Comparison of ENCODE assay signal across 7 cellular contexts in the genomic region with DNA sequence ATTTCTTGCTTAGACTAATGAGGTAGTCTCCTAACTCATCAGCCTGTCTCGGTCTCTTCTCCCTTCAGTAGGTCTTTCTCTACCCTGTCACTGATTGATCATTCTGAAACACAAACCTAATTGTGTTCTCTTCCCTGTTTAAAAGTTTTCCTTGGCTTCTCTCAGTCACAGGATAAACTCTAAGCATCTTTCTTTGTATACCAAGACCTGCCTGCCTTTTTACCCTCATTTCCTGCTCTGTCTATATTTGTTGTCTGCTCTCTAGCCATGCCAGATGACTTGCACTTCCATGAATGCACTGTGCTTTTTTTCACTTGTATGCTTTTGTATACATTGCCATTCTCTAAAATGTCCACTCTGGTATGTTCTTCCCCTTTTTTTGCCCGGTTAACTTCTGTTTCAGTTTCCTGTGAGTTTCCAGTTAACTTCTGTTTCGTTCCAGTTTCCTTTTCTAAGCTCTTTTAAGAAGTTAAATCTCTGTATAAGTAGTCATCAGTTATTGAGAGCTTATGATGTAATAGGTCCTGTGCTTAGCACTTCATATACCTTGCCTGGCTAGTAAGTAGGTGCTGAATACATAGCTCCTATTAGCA. TPM values are rescaled to one million over a fixed set of nuclear protein-coding genes. Genes with fewer than 3 reads are reported as not detected.
DNase-seq lines count a peak whose midpoint lies in the region; ATAC-seq and TF ChIP-seq lines count a peak whose summit lies in the region.

No MANE protein-coding gene starts in this region.

- intact Hi-C loops in lower leg skin (cut with DNase I; ENCODE audit: low total_unique reads), result no loop called here

- peaks cover 3% of the 10 kb centered on the region for H3K36me3 ChIP-seq in thymus (ENCODE audit: control insufficient read depth, insufficient read depth)

- peak; percentile 70 for ATAC-seq in GM18907 (IDR thresholded peaks at IDR 0.05; ENCODE audit: unreplicated experiment)
- ATAC-seq in HG02938 (IDR thresholded peaks at IDR 0.05; ENCODE audit: unreplicated experiment), result peak; percentile 71

- peaks cover 16% of the 10 kb centered on the region for H3K4me1 ChIP-seq in thymus (ENCODE audit: control insufficient read depth, insufficient read depth, low read length)

- H3K9me3 ChIP-seq in thymus (ENCODE audit: control insufficient read depth), result no peaks in the 10 kb centered on the region

- DNase-seq in RPMI8226 (peak; percentile 62), glomerular endothelial cell (ENCODE audit: extremely low read depth, low read depth, low spot score) (peak; percentile 23), lower leg skin (ENCODE audit: low spot score in 2 of 2) (no peak), NCI-H446 treated with DMSO at 0.1 percent for 48 hours (lab: John Stamatoyannopoulos, UW) (no peak)

- no peak for TF ChIP-seq CTCF in lower leg skin (IDR thresholded peaks at IDR 0.05)

- peak overlapping the region; percentile 68 for H3K27ac ChIP-seq in thymus (ENCODE audit: low read depth)

- 15% methylated on average over 3 of the region's 3 CpGs for WGBS in thymus
- 35 to 48% methylated on average over 3 of the region's 3 CpGs for WGBS in lower leg skin, 2 donors

- no peak overlapping the region for H3K4me3 ChIP-seq in thymus (ENCODE audit: low read length)
- H3K4me3 ChIP-seq in lower leg skin (ENCODE audit: low read depth, poor library complexity, severe bottlenecking), result no peak overlapping the region

- TF ChIP-seq POLR2A in lower leg skin (IDR thresholded peaks at IDR 0.05), result no peak

- no peaks in the 10 kb centered on the region for H3K27me3 ChIP-seq in thymus (ENCODE audit: control insufficient read depth, insufficient read depth)

RNA-seq across cellular contexts. Expression of gene DIP2B, which starts 12.8 kb away (rescaled TPM):
- total RNA-seq in glomerular endothelial cell, result 29.6 and 33.7 TPM in 2 replicates
- 8.9 TPM for polyA plus RNA-seq in thymus
- 100 to 1,000 TPM in 1 of 4 donors, 10 to 100 TPM in 3; 56.9 to 104 (median 68.6) TPM for total RNA-seq in lower leg skin

Comparison
In these comparisons a context has a peak if more than half of its experiments do, and no peak if none do; other contexts are left out.
1. DNase-seq: peak in RPMI8226 (single experiment) and glomerular endothelial cell (single experiment); none in lower leg skin (0 of 2) and NCI-H446 treated with DMSO at 0.1 percent for 48 hours (single experiment).